In the genomic region with DNA sequence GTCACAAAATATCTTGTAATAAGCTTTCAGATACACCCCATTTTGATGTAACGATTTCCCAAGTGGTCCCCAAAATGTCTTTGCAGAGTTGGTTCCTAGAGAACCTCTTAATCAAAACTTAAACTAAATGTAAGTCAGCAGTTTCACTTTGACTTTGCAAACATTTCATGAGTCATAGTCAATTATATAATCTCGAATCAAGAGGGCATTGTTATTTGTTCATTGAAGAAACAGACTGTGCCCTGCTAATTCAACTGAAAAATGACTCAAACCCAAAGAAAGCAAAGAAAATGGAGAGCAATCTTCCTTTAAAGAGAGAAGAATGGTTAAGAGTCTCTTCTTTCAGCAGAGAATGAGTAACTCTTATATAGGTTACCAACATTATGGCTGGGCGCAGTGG, we compare ENCODE assay signal across 8 cellular contexts. TPM values are rescaled to one million over a fixed set of nuclear protein-coding genes. Genes with fewer than 3 reads are reported as not detected.
DNase-seq lines count a peak whose midpoint lies in the region; ATAC-seq and TF ChIP-seq lines count a peak whose summit lies in the region.

No MANE protein-coding gene starts in this region.

- H3K4me3 ChIP-seq in fibroblast of mammary gland (ENCODE audit: control insufficient read depth, low read depth, low read length) (no peak overlapping the region), thyroid gland (replicated peaks in 1 of 3) (no peak overlapping the region), testis (no peak overlapping the region), Karpas-422 (ENCODE audit: low read length) (no peak overlapping the region)

- no peaks in the 10 kb centered on the region for H3K79me2 ChIP-seq in Karpas-422 (ENCODE audit: low read length)

- H3K4me1 Mint-ChIP-seq in activated T-cell treated with anti-CD3 and anti-CD28 coated beads, Interleukin-2, amount 50 U/mL, for 72 hours (ENCODE audit: low read depth), result peaks cover 19% of the 10 kb centered on the region

- ATAC-seq in activated T-cell treated with anti-CD3 and anti-CD28 coated beads, Interleukin-2, amount 50 U/mL, for 72 hours (replicated peaks in 1 of 2), result peak; percentile 27 to 41
- peak; percentile 49 for ATAC-seq in HG03571 (IDR thresholded peaks at IDR 0.05; ENCODE audit: unreplicated experiment)
- ATAC-seq in GM19467 (IDR thresholded peaks at IDR 0.05; ENCODE audit: unreplicated experiment), result no peak

- H3K4me3 Mint-ChIP-seq in activated T-cell treated with anti-CD3 and anti-CD28 coated beads, Interleukin-2, amount 50 U/mL, for 72 hours, result no peak overlapping the region

- no peaks in the 10 kb centered on the region for H3K36me3 ChIP-seq in thyroid gland
- no peaks in the 10 kb centered on the region for H3K36me3 ChIP-seq in testis (ENCODE audit: low read depth, missing control alignments)
- no peaks in the 10 kb centered on the region for H3K36me3 ChIP-seq in Karpas-422 (ENCODE audit: insufficient read depth, low read length)

- TF ChIP-seq POLR2A in thyroid gland (IDR thresholded peaks at IDR 0.05) (no peak), testis (IDR thresholded peaks at IDR 0.05) (no peak)

- peaks cover 30% of the 10 kb centered on the region for H3K27me3 Mint-ChIP-seq in activated T-cell treated with anti-CD3 and anti-CD28 coated beads, Interleukin-2, amount 50 U/mL, for 72 hours (ENCODE audit: low read depth)

- H3K4me2 ChIP-seq in Karpas-422 (ENCODE audit: low read depth, low read length, poor library complexity, severe bottlenecking), result no peak overlapping the region

- WGBS in thyroid gland, 2 donors, result 28 to 42% methylated on average over 3 of the region's 3 CpGs
- WGBS in testis, 2 donors, result 56 to 59% methylated on average over 3 of the region's 3 CpGs

- intact Hi-C loops in thyroid gland (cut with DNase I) (no loop called here), testis (cut with DNase I; ENCODE audit: low total_unique reads) (no loop called here)

- DNase-seq in activated T-cell treated with anti-CD3 and anti-CD28 coated beads, Interleukin-2, amount 50 U/mL, for 72 hours, result no peak
- no peak for DNase-seq in activated T-cell treated with anti-CD3 and anti-CD28 coated beads, Interleukin-2, amount 50 U/mL, for 48 hours
- DNase-seq in fibroblast of mammary gland (ENCODE audit: low read depth), result peak; percentile 33
- DNase-seq in thyroid gland, result no peak
- DNase-seq in testis, result no peak
- DNase-seq in Karpas-422, result no peak

- H3K9ac ChIP-seq in Karpas-422 (ENCODE audit: low read length), result no peak overlapping the region

- no peak for TF ChIP-seq CTCF in fibroblast of mammary gland (conservative IDR thresholded peaks at IDR 0.05; ENCODE audit: control insufficient read depth, insufficient read depth, low read depth, low read length)
- no peak for TF ChIP-seq CTCF in thyroid gland (IDR thresholded peaks at IDR 0.05)
- no peak for TF ChIP-seq CTCF in testis (IDR thresholded peaks at IDR 0.05)

- H3K4me1 ChIP-seq in thyroid gland (peaks cover 62 to 68% of the 10 kb centered on the region in 2 donors), testis (peaks cover 15% of the 10 kb centered on the region), Karpas-422 (ENCODE audit: low read length) (peaks cover 19% of the 10 kb centered on the region)

- H4K20me1 ChIP-seq in Karpas-422 (ENCODE audit: insufficient read depth, low read depth, low read length), result no peaks in the 10 kb centered on the region

- peak overlapping the region; percentile 95 to 98 (median 96) for H3K27ac ChIP-seq in thyroid gland
- peak overlapping the region in 1 of 2 donors; percentile 25 for H3K27ac ChIP-seq in testis
- H3K27ac ChIP-seq in Karpas-422 (ENCODE audit: low read length), result no peak overlapping the region

- H3K27me3 ChIP-seq in thyroid gland (no peaks in the 10 kb centered on the region), testis (no peaks in the 10 kb centered on the region), Karpas-422 (ENCODE audit: low read length) (no peaks in the 10 kb centered on the region)

- H2AFZ ChIP-seq in Karpas-422 (ENCODE audit: low read length), result no peak overlapping the region

- no peaks in the 10 kb centered on the region for H3K9me3 Mint-ChIP-seq in activated T-cell treated with anti-CD3 and anti-CD28 coated beads, Interleukin-2, amount 50 U/mL, for 72 hours

- no peaks in the 10 kb centered on the region for H3K9me2 ChIP-seq in Karpas-422 (replicated peaks; ENCODE audit: insufficient read depth, low read length)

- H3K27ac Mint-ChIP-seq in activated T-cell treated with anti-CD3 and anti-CD28 coated beads, Interleukin-2, amount 50 U/mL, for 72 hours, result no peak overlapping the region

- H3K9me3 ChIP-seq in thyroid gland, result no peaks in the 10 kb centered on the region
- H3K9me3 ChIP-seq in testis, result no peaks in the 10 kb centered on the region
- H3K9me3 ChIP-seq in Karpas-422 (ENCODE audit: low read length), result no peaks in the 10 kb centered on the region

- H3K36me3 Mint-ChIP-seq in activated T-cell treated with anti-CD3 and anti-CD28 coated beads, Interleukin-2, amount 50 U/mL, for 72 hours (ENCODE audit: insufficient read depth in 2 of 2), result no peaks in the 10 kb centered on the region

RNA-seq across cellular contexts. Expression of a gene that starts 58.3 kb away (rescaled TPM):
- total RNA-seq in activated T-cell treated with anti-CD3 and anti-CD28 coated beads, Interleukin-2, amount 50 U/mL, for 72 hours, result 10 to 100 TPM; 17.6 to 20.4 TPM
- total RNA-seq in thyroid gland (10 to 100 TPM; 34.4 to 86.4 (median 73.6) TPM), testis (1 to 10 TPM; 3.6 to 4.8 TPM)
- 4.2 TPM for polyA plus RNA-seq in testis (ENCODE audit: insufficient read depth, low read depth, low replicate concordance)
- not detected in 2 replicates for total RNA-seq in Karpas-422 (2014; rRNA removed; shearing (Covaris generic); ENCODE audit: low replicate concordance)
